22 cellular contexts compared by ENCODE assay signal in the genomic region with DNA sequence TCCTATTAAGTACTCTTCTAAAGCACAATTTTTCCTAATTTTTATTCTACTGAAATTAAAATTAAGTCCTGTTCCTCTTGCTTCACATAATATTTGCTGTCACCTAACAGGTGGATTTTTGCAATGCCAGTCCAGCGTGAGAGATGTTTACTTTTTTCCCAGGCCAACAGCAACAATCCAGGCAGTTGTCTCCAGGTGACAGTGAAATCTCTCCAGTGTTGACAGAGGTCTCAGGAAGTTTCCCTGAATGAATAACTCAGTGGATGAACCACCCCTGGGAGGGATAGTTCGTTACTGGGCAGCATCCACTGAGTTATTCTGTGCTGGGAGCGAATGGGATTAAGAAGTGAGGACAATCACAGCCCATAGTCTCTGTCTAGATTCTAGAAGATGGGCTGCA. TPM values are rescaled to one million over a fixed set of nuclear protein-coding genes. Genes with fewer than 3 reads are reported as not detected.
DNase-seq lines count a peak whose midpoint lies in the region; ATAC-seq and TF ChIP-seq lines count a peak whose summit lies in the region.
"Had no signal": no experiment of that assay in that cellular context is flagged by ENCODE, and none has a peak within 500 bp of the region (broad histone marks: within the 10 kb centered on the region; RNA-seq: fewer than 3 reads in every experiment).

No MANE protein-coding gene starts in this region.

- POLR2A ChIA-PET in PC-3 (lab: Charles Lee; ENCODE audit: unreplicated experiment) = no interaction called here

- no peak overlapping the region for H3K4me2 ChIP-seq in PC-3 (ENCODE audit: low read length)

- H3K27ac ChIP-seq in PC-3 (ENCODE audit: low read length) (no peak overlapping the region), right lobe of liver (no peak overlapping the region), testis (peak overlapping the region; percentile 10 to 57)
- H3K27ac ChIP-seq: brain microvascular endothelial cell had no signal

- H3K9me3 ChIP-seq in PC-3 (ENCODE audit: low read length) (no peaks in the 10 kb centered on the region), right lobe of liver (no peaks in the 10 kb centered on the region), testis (no peaks in the 10 kb centered on the region)

- no peaks in the 10 kb centered on the region for H3K27me3 ChIP-seq in PC-3 (ENCODE audit: low read length)
- no peaks in the 10 kb centered on the region for H3K27me3 ChIP-seq in right lobe of liver
- H3K27me3 ChIP-seq in testis = no peaks in the 10 kb centered on the region
- H3K27me3 ChIP-seq: brain microvascular endothelial cell had no signal

- no peak overlapping the region for H3K9ac ChIP-seq in PC-3 (ENCODE audit: low read length)

- ATAC-seq in PC-3 = peak; percentile 23; the same call in 1 of the 2 replicates
- ATAC-seq in right lobe of liver = peak; percentile 94 to 98 (median 96)
- ATAC-seq: activated naive CD8-positive, alpha-beta T cell treated with anti-CD3 and anti-CD28 coated beads, Interleukin-2, amount 50 U/mL, for 24 hours had no signal

- no peaks in the 10 kb centered on the region for H3F3A ChIP-seq in PC-3 (ENCODE audit: low read length, unreplicated experiment)

- H3K79me2 ChIP-seq in PC-3 (ENCODE audit: low read length) = no peaks in the 10 kb centered on the region

- no peak for TF ChIP-seq POLR2A in right lobe of liver (IDR thresholded peaks at IDR 0.05)
- TF ChIP-seq POLR2A in testis (IDR thresholded peaks at IDR 0.05) = no peak

- intact Hi-C loops in PC-3 (cut with micrococcal nuclease) (no loop called here), right lobe of liver (cut with DNase I) (no loop called here), testis (cut with DNase I; ENCODE audit: low total_unique reads) (no loop called here)

- peak; percentile 11 for DNase-seq in HuH-7 (ENCODE audit: low spot score)
- DNase-seq in PC-3 = peak; percentile 51
- DNase-seq in right lobe of liver = peak in 1 of 3 donors; percentile 55
- no peak for DNase-seq in testis
- no peak for DNase-seq in activated CD4-positive, alpha-beta T cell treated with anti-CD3 and anti-CD28 coated beads for 48 hours
- no peak for DNase-seq in HUDEP-2 (lab: John Stamatoyannopoulos, UW; ENCODE audit: unreplicated experiment in 76 of 76)
- DNase-seq in foreskin melanocyte = no peak
- DNase-seq in NK-92 (lab: John Stamatoyannopoulos, UW; ENCODE audit: unreplicated experiment) = no peak
- DNase-seq: activated CD4-positive, alpha-beta T cell treated with anti-CD3 and anti-CD28 coated beads, Interleukin-2, amount 50 U/mL, for 1 hour; activated CD8-positive, alpha-beta memory T cell treated with anti-CD3 and anti-CD28 coated beads, Interleukin-2, amount 50 U/mL, for 4 hours; activated effector memory CD4-positive, alpha-beta T cell treated with anti-CD3 and anti-CD28 coated beads, Interleukin-2, amount 50 U/mL, for 16 hours; activated naive CD8-positive, alpha-beta T cell treated with anti-CD3 and anti-CD28 coated beads, Interleukin-2, amount 50 U/mL, for 24 hours; AML-193; brain microvascular endothelial cell; HCEC 1CT; mesendoderm; NCI-H1105 treated with DMSO at 0.1 percent for 48 hours; NCI-H2107; NCI-H524 treated with DMSO at 0.1 percent for 48 hours; Right ventricle myocardium superior; stimulated activated CD4-positive, alpha-beta T cell treated with anti-CD3 and anti-CD28 coated beads, Interleukin-1b, Interleukin-23, amount 100 ng/mL, for 48 hours; stimulated activated naive CD4-positive, alpha-beta T cell had no signal

- H3K4me3 ChIP-seq in PC-3 (ENCODE audit: low read length) = no peak overlapping the region
- no peak overlapping the region for H3K4me3 ChIP-seq in right lobe of liver
- no peak overlapping the region for H3K4me3 ChIP-seq in testis

- BruUV-seq in PC-3 (replicated peaks; lab: Mats Ljungman, UMichigan) = no TSS peak

- H3K36me3 ChIP-seq in PC-3 (ENCODE audit: low read depth, low read length) = no peaks in the 10 kb centered on the region
- H3K36me3 ChIP-seq in right lobe of liver = no peaks in the 10 kb centered on the region
- H3K36me3 ChIP-seq in testis (ENCODE audit: low read depth, missing control alignments) = no peaks in the 10 kb centered on the region
- H3K36me3 ChIP-seq: brain microvascular endothelial cell had no signal

- H2AFZ ChIP-seq in PC-3 (ENCODE audit: low read length) = no peak overlapping the region

- CTCF ChIA-PET in PC-3 (lab: Charles Lee) = no interaction called here

- H3K9me2 ChIP-seq in PC-3 (replicated peaks; ENCODE audit: low read length) = no peaks in the 10 kb centered on the region

- WGBS in right lobe of liver (ENCODE audit: insufficient coverage, low coverage, low lambda C conversion rate, missing lambda C conversion rate) = 24% methylated on average over 3 of the region's 3 CpGs
- WGBS in testis, 2 donors = 66 to 86% methylated on average over 3 of the region's 3 CpGs

- no peaks in the 10 kb centered on the region for H4K20me1 ChIP-seq in PC-3 (ENCODE audit: low read length)

- H3K4me1 ChIP-seq in PC-3 (ENCODE audit: insufficient read depth, low read length) (peaks cover 31% of the 10 kb centered on the region), right lobe of liver (peaks cover 0 to 16% (median 7%) of the 10 kb centered on the region in 4 donors), testis (peaks cover 15% of the 10 kb centered on the region)

- no peak for TF ChIP-seq CTCF in PC-3 (conservative IDR thresholded peaks at IDR 0.05; ENCODE audit: low read depth, low read length)
- TF ChIP-seq CTCF in right lobe of liver (IDR thresholded peaks at IDR 0.05) = no peak
- no peak for TF ChIP-seq CTCF in testis (IDR thresholded peaks at IDR 0.05)

RNA-seq across cellular contexts. Expression of a gene that starts 7.1 kb away (rescaled TPM):
- total RNA-seq in PC-3 (2014; rRNA removed) (14.9 and 15.7 TPM in 2 replicates), right lobe of liver (10 to 100 TPM in 1 of 6 experiments, 1 to 10 TPM in 5; 3.3 to 10.2 (median 6.6) TPM), testis (10 to 100 TPM; 16.1 to 25.4 TPM)
- polyA plus RNA-seq in testis (ENCODE audit: insufficient read depth, low read depth, low replicate concordance) = 5.7 TPM

Comparison
In these comparisons a context has a peak if more than half of its experiments do, and no peak if none do; other contexts are left out.
1. DNase-seq: peak in HuH-7 (single experiment) and PC-3 (single experiment); none in testis (single experiment), activated CD4-positive, alpha-beta T cell treated with anti-CD3 and anti-CD28 coated beads for 48 hours (single experiment), HUDEP-2 (0 of 76), foreskin melanocyte (single experiment) and NK-92 (single experiment).
2. H3K27ac ChIP-seq: peak in testis (2 of 2); none in PC-3 (single experiment) and right lobe of liver (0 of 3).